ENCODE assay signal across 18 cellular contexts in the genomic region with DNA sequence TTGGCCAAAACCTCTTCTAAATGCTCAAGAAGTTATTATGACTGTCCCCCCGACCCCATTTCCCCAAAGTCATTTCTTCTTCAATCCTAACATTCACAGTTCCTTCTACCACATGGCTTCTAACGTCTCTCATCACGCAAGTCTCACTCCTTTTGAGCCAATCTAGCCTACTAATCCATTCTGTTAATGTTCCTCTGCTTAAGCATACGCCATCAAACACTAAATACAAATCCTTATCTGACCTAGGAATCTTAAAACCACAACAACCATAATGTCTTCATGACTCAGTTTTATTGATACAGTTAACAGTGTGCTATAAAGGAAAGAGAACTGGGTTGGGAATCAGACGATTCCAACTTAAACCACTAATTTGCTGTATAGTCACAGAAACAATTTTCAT. TPM values are rescaled to one million over a fixed set of nuclear protein-coding genes. Genes with fewer than 3 reads are reported as not detected.
DNase-seq lines count a peak whose midpoint lies in the region; ATAC-seq, FAIRE-seq and TF ChIP-seq lines count a peak whose summit lies in the region.
"Had no signal": no experiment of that assay in that cellular context is flagged by ENCODE, and none has a peak within 500 bp of the region (broad histone marks: within the 10 kb centered on the region; RNA-seq: fewer than 3 reads in every experiment).

No MANE protein-coding gene starts in this region.

- no peaks in the 10 kb centered on the region for H3K27me3 Mint-ChIP-seq in T-helper 2 cell treated with Interferon-gamma antibody and Interleukin-4, amounts not matched to agents 5 μg/mL and 100 μg/mL, for 36 hours (ENCODE audit: low read depth)
- H3K27me3 Mint-ChIP-seq: activated naive CD8-positive, alpha-beta T cell treated with anti-CD3 and anti-CD28 coated beads for 36 hours had no signal

- FAIRE-seq in D721Med (lab: Jason Lieb, UNC): peak; percentile 89

- H3K36me3 Mint-ChIP-seq in T-helper 2 cell treated with Interferon-gamma antibody and Interleukin-4, amounts not matched to agents 5 μg/mL and 100 μg/mL, for 36 hours (ENCODE audit: low read depth): peaks cover 49% of the 10 kb centered on the region
- H3K36me3 Mint-ChIP-seq: natural killer cell had no signal

- ATAC-seq in left colon (peak; percentile 95), HG03025 (IDR thresholded peaks at IDR 0.05; ENCODE audit: low FRiP score, unreplicated experiment) (no peak)
- ATAC-seq: lower lobe of right lung, natural killer cell had no signal

- H3K4me3 Mint-ChIP-seq in T-helper 2 cell treated with Interferon-gamma antibody and Interleukin-4, amounts not matched to agents 5 μg/mL and 100 μg/mL, for 36 hours: no peak overlapping the region
- H3K4me3 Mint-ChIP-seq: activated naive CD8-positive, alpha-beta T cell treated with anti-CD3 and anti-CD28 coated beads for 36 hours; B cell; immature natural killer cell; natural killer cell; T-helper 1 cell treated with Interleukin-12 subunit alpha and Interleukin-12 subunit beta and Interleukin-4 antibody, amounts not matched to agents 30 μg/mL and 1 μg/mL, for 36 hours had no signal

- intact Hi-C loops in left colon (cut with DNase I, micrococcal nuclease): no loop called here

- peaks cover 30% of the 10 kb centered on the region for H3K4me1 Mint-ChIP-seq in T-helper 2 cell treated with Interferon-gamma antibody and Interleukin-4, amounts not matched to agents 5 μg/mL and 100 μg/mL, for 36 hours (ENCODE audit: low read depth)
- H3K4me1 Mint-ChIP-seq: B cell, immature natural killer cell, natural killer cell had no signal

- TF ChIP-seq CTCF in D721Med (IDR thresholded peaks at IDR 0.05; ENCODE audit: insufficient read depth, missing control alignments): no peak

- no peaks in the 10 kb centered on the region for H3K9me3 Mint-ChIP-seq in T-helper 2 cell treated with Interferon-gamma antibody and Interleukin-4, amounts not matched to agents 5 μg/mL and 100 μg/mL, for 36 hours
- H3K9me3 Mint-ChIP-seq: activated naive CD8-positive, alpha-beta T cell treated with anti-CD3 and anti-CD28 coated beads for 36 hours; immature natural killer cell; natural killer cell; T-helper 1 cell treated with Interleukin-12 subunit alpha and Interleukin-12 subunit beta and Interleukin-4 antibody, amounts not matched to agents 30 μg/mL and 1 μg/mL, for 36 hours had no signal

- DNase-seq in D721Med (ENCODE audit: insufficient read length, low spot score) (no peak), HT-29 (ENCODE audit: low spot score) (peak; percentile 64), left colon (no peak), SIG-M5 (lab: John Stamatoyannopoulos, UW) (no peak), iPS-NIHi7 (ENCODE audit: extremely low spot score) (no peak)
- DNase-seq in T-helper 2 cell treated with Interferon-gamma antibody and Interleukin-4, amounts not matched to agents 5 μg/mL and 100 μg/mL, for 36 hours (ENCODE audit: low spot score): no peak
- DNase-seq: activated naive CD8-positive, alpha-beta T cell treated with anti-CD3 and anti-CD28 coated beads for 36 hours; DMS 273 treated with DMSO at 0.1 percent for 48 hours; H7; immature natural killer cell; lower lobe of right lung; natural killer cell; NCI-H1436 treated with DMSO at 0.1 percent for 48 hours; spleen; tibial artery had no signal

- peak overlapping the region; percentile 0 for H3K27ac Mint-ChIP-seq in T-helper 2 cell treated with Interferon-gamma antibody and Interleukin-4, amounts not matched to agents 5 μg/mL and 100 μg/mL, for 36 hours
- H3K27ac Mint-ChIP-seq: activated naive CD8-positive, alpha-beta T cell treated with anti-CD3 and anti-CD28 coated beads for 36 hours; B cell; immature natural killer cell; natural killer cell; T-helper 1 cell treated with Interleukin-12 subunit alpha and Interleukin-12 subunit beta and Interleukin-4 antibody, amounts not matched to agents 30 μg/mL and 1 μg/mL, for 36 hours had no signal

RNA-seq across cellular contexts. Expression of a gene that starts 23.9 kb away (rescaled TPM):
- total RNA-seq in HT-29 (2014; rRNA removed; shearing (Covaris generic)): 24.7 and 32.4 TPM in 2 replicates
- total RNA-seq in left colon: 10 to 100 TPM; 43.3 to 45.8 TPM
